ENCODE assay signal across 22 cellular contexts in genomic region chr12:58405363-58405762, GRCh38.
"Had no signal": no experiment of that assay in that cellular context is flagged by ENCODE, and none has a peak within 500 bp of the region (broad histone marks: within the 10 kb centered on the region; RNA-seq: fewer than 3 reads in every experiment).

No MANE protein-coding gene starts in this region.

- H2AFZ ChIP-seq: hepatocyte had no signal

- H3K27ac ChIP-seq: coronary artery, dorsolateral prefrontal cortex, esophagus muscularis mucosa, foreskin keratinocyte, gastroesophageal sphincter, heart left ventricle, hepatocyte, left lung, lower lobe of right lung had no signal

- ATAC-seq: foreskin keratinocyte, gastroesophageal sphincter, heart left ventricle, left cardiac atrium, left lung, left ventricle myocardium superior, lower lobe of right lung, mucosa of descending colon had no signal

- FAIRE-seq: endothelial cell of umbilical vein, frontal cortex, islet of Langerhans, keratinocyte had no signal

- H3K4me3 Mint-ChIP-seq: mesothelial cell of epicardium had no signal

- H3K4me2 ChIP-seq: hepatocyte had no signal

- H3K4me3 ChIP-seq: coronary artery, dorsolateral prefrontal cortex, esophagus muscularis mucosa, gastroesophageal sphincter, heart left ventricle, hepatocyte, left lung, lower lobe of right lung, mucosa of descending colon had no signal

- H3K4me1 ChIP-seq: foreskin keratinocyte, gastroesophageal sphincter, left lung, lower lobe of right lung had no signal

- H3K79me2 ChIP-seq: hepatocyte had no signal

- H3K27ac Mint-ChIP-seq: mesothelial cell of epicardium had no signal

- H3K36me3 ChIP-seq: esophagus muscularis mucosa, gastroesophageal sphincter, heart left ventricle, left lung, lower lobe of right lung had no signal

- H3K9me3 ChIP-seq: esophagus muscularis mucosa, gastroesophageal sphincter, lower lobe of right lung, mucosa of descending colon had no signal

- DNase-seq: dermis blood vessel endothelial cell; dorsolateral prefrontal cortex; effector CD4-positive, alpha-beta T cell; effector memory CD4-positive, alpha-beta T cell; foreskin keratinocyte; heart left ventricle; hypothalamus; left cardiac atrium; left lung; left ventricle myocardium superior; lower lobe of right lung; mesenchymal stem cell; mucosa of descending colon had no signal

- H3K27me3 ChIP-seq: dorsolateral prefrontal cortex, esophagus muscularis mucosa, foreskin keratinocyte, gastroesophageal sphincter, heart left ventricle, hepatocyte, left lung had no signal
